ENCODE assay signal across 10 cellular contexts in genomic region chr11:79314906-79315689, GRCh38.
DNase-seq lines count a peak whose midpoint lies in the region; ATAC-seq and TF ChIP-seq lines count a peak whose summit lies in the region.
"Had no signal": no experiment of that assay in that cellular context is flagged by ENCODE, and none has a peak within 500 bp of the region (broad histone marks: within the 10 kb centered on the region; RNA-seq: fewer than 3 reads in every experiment).

No MANE protein-coding gene starts in this region.

- no peak for TF ChIP-seq POLR2A in gastroesophageal sphincter (IDR thresholded peaks at IDR 0.05)

- H3K4me1 ChIP-seq in gastroesophageal sphincter = no peaks in the 10 kb centered on the region

- no peak overlapping the region for H3K27ac ChIP-seq in gastroesophageal sphincter

- ATAC-seq in gastroesophageal sphincter (no peak), GM18858 (IDR thresholded peaks at IDR 0.05; ENCODE audit: unreplicated experiment) (no peak)
- ATAC-seq: activated T-cell treated with anti-CD3 and anti-CD28 coated beads, Interleukin-2, amount 50 U/mL, for 4 hours had no signal

- TF ChIP-seq CTCF in GM12865 (IDR thresholded peaks at IDR 0.05; ENCODE audit: insufficient read depth, low read depth, low read length, missing control alignments) = no peak
- TF ChIP-seq CTCF in cardiac fibroblast (IDR thresholded peaks at IDR 0.05; ENCODE audit: low read depth, low read length) = no peak
- no peak for TF ChIP-seq CTCF in gastroesophageal sphincter (IDR thresholded peaks at IDR 0.05)

- no peaks in the 10 kb centered on the region for H3K36me3 ChIP-seq in gastroesophageal sphincter

- no peak for TF ChIP-seq EP300 in gastroesophageal sphincter (IDR thresholded peaks at IDR 0.05)

- WGBS in gastroesophageal sphincter (ENCODE audit: low coverage in 1 of 2), 2 donors = 68 to 81% methylated on average over 4 to 7 of the region's 8 CpGs

- no peaks in the 10 kb centered on the region for H3K9me3 ChIP-seq in gastroesophageal sphincter

- DNase-seq in GM12865 (ENCODE audit: low read depth) (peak; percentile 2), NOMO-1 (lab: John Stamatoyannopoulos, UW; ENCODE audit: unreplicated experiment in 2 of 2) (peak; percentile 49 to 82), cardiac fibroblast (ENCODE audit: low read depth in 2 of 2) (peak; percentile 5 to 19), medulla oblongata (ENCODE audit: extremely low spot score) (peak; percentile 27), GM19238 (ENCODE audit: insufficient read length, low spot score) (no peak), mesenteric fat pad (ENCODE audit: low spot score) (no peak)
- DNase-seq: activated T-cell treated with anti-CD3 and anti-CD28 coated beads, Interleukin-2, amount 50 U/mL, for 4 hours; immature natural killer cell had no signal

- H3K4me3 ChIP-seq in GM12865 (ENCODE audit: low read depth, low read length) (no peak overlapping the region), cardiac fibroblast (replicated peaks in 1 of 2; ENCODE audit: low read depth in 2 of 2, low read length in 2 of 2) (no peak overlapping the region), gastroesophageal sphincter (no peak overlapping the region)

- peaks cover 9% of the 10 kb centered on the region for H3K27me3 ChIP-seq in gastroesophageal sphincter

Comparison
In these comparisons a context has a peak if more than half of its experiments do, and no peak if none do; other contexts are left out.
1. DNase-seq: peak in GM12865 (single experiment), NOMO-1 (2 of 2), cardiac fibroblast (2 of 2) and medulla oblongata (single experiment); none in GM19238 (single experiment) and mesenteric fat pad (single experiment).